Comparison of ENCODE assay signal across 14 cellular contexts in the genomic region with DNA sequence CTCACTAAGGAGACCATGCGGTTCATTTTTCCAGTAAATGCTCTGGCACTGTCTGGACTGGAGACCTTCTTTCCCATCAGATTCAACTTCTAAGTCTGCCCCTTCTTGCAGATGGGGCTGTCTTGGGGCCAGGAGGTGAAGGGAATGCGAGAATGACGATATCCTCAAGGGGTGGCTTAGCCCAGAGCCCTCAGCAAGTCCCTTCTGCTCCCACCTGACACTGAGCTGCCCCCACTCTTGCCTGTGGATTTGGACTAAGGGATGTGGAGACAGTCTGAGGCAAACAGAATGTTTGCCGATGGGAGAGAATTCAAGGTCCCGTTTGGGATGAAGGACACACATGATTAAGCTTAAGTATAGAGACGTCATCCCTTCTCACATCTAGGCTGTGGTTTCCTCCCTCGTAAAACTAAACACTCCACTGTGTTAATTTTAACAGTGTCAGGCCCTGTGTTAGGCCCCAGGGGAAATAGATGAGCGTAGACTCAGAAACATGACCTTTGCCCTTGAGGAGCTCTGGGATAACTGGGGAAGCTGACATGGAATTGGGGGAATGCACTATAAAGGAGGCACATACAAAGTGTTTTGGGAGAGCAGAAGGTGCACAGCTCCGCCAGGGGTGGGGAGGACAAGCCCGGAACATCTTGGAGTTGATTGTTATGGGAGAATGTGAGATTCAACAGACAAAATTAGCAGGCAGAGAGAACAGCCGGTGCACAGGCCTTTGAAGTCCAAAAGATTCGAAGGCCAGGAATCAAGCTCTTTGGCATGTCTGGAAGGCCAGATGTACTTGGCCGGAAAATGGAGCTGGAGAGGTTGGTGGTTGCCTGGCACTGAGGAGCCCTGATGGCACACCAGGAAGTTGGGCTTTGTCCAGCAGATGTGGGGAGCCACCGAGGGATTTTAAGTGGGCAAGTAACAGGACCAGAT.
DNase-seq lines count a peak whose midpoint lies in the region; ATAC-seq and TF ChIP-seq lines count a peak whose summit lies in the region.
"Had no signal": no experiment of that assay in that cellular context is flagged by ENCODE, and none has a peak within 500 bp of the region (broad histone marks: within the 10 kb centered on the region; RNA-seq: fewer than 3 reads in every experiment).

No MANE protein-coding gene starts in this region.

- intact Hi-C loops in adrenal gland (cut with DNase I) (no loop called here), ovary (cut with DNase I) (loop anchor here in 1 of 4 donors (10.0 kb wide), 1 partner anchor 112 kb away; no protein-coding TSS in a partner anchor)

- TF ChIP-seq CTCF in adrenal gland (IDR thresholded peaks at IDR 0.05) (no peak), ovary (IDR thresholded peaks at IDR 0.05) (no peak)

- H3K36me3 ChIP-seq in adrenal gland (replicated peaks in 1 of 2) (no peaks in the 10 kb centered on the region), ovary (no peaks in the 10 kb centered on the region)

- H3K9me3 ChIP-seq in adrenal gland (replicated peaks in 1 of 3) = no peaks in the 10 kb centered on the region
- no peaks in the 10 kb centered on the region for H3K9me3 ChIP-seq in ovary

- WGBS in adrenal gland, 4 donors = 41 to 50% (median 46%) methylated on average over 14 of the region's 14 CpGs
- WGBS in ovary, 3 donors = 16 to 31% (median 17%) methylated on average over 14 of the region's 14 CpGs

- TF ChIP-seq POLR2A in adrenal gland (IDR thresholded peaks at IDR 0.05) = no peak
- no peak for TF ChIP-seq POLR2A in ovary (IDR thresholded peaks at IDR 0.05)

- ATAC-seq in GM18511 (IDR thresholded peaks at IDR 0.05; ENCODE audit: unreplicated experiment) = peak; percentile 86
- ATAC-seq in HG02610 (IDR thresholded peaks at IDR 0.05; ENCODE audit: unreplicated experiment) = peak; percentile 61
- no peak for ATAC-seq in GM19397 (IDR thresholded peaks at IDR 0.05; ENCODE audit: unreplicated experiment)
- ATAC-seq: stimulated activated naive CD8-positive, alpha-beta T cell treated with anti-CD3 and anti-CD28 coated beads, Interleukin-15, Interleukin-2, amounts not matched to agents 100 U/mL and 50 U/mL, for 24 hours had no signal

- TF ChIP-seq EP300 in ovary (IDR thresholded peaks at IDR 0.05) = no peak

- DNase-seq in adrenal gland (peak in 6 of 7 donors; percentile 50 to 80 (median 73)), ovary (peak; percentile 61 to 79 (median 67)), DMS53 treated with DMSO at 0.1 percent for 48 hours (lab: John Stamatoyannopoulos, UW; ENCODE audit: unreplicated experiment) (no peak)
- DNase-seq in stimulated activated CD8-positive, alpha-beta memory T cell treated with anti-CD3 and anti-CD28 coated beads, Interleukin-4, amount 100 ng/mL, for 48 hours = no peak
- no peak for DNase-seq in stimulated activated CD4-positive, alpha-beta T cell treated with anti-CD3 and anti-CD28 coated beads, Interleukin-2, amount 100 ng/mL, for 24 hours
- DNase-seq: DMS53; effector CD8-positive, alpha-beta T cell; NCI-H1092 treated with DMSO at 0.1 percent for 48 hours; retina; stimulated activated naive CD8-positive, alpha-beta T cell treated with anti-CD3 and anti-CD28 coated beads, Interleukin-15, Interleukin-2, amounts not matched to agents 100 U/mL and 50 U/mL, for 24 hours; T-helper 1 cell had no signal

- no peaks in the 10 kb centered on the region for H3K27me3 ChIP-seq in adrenal gland
- no peaks in the 10 kb centered on the region for H3K27me3 ChIP-seq in ovary

- H3K4me3 ChIP-seq in adrenal gland (no peak overlapping the region), ovary (no peak overlapping the region)

- peaks cover 22 to 49% of the 10 kb centered on the region in 2 donors for H3K4me1 ChIP-seq in adrenal gland (replicated peaks in 1 of 2)
- H3K4me1 ChIP-seq in ovary (ENCODE audit: insufficient read depth) = peaks cover 44% of the 10 kb centered on the region

- peak overlapping the region; percentile 6 to 84 (median 49) for H3K27ac ChIP-seq in adrenal gland
- peak overlapping the region; percentile 43 to 75 for H3K27ac ChIP-seq in ovary

Comparison
In these comparisons a context has a peak if more than half of its experiments do, and no peak if none do; other contexts are left out.
1. DNase-seq: peak in adrenal gland (6 of 7) and ovary (5 of 5); none in stimulated activated CD8-positive, alpha-beta memory T cell treated with anti-CD3 and anti-CD28 coated beads, Interleukin-4, amount 100 ng/mL, for 48 hours (single experiment), DMS53 treated with DMSO at 0.1 percent for 48 hours (single experiment) and stimulated activated CD4-positive, alpha-beta T cell treated with anti-CD3 and anti-CD28 coated beads, Interleukin-2, amount 100 ng/mL, for 24 hours (0 of 2).